Comparison of ENCODE assay signal across 9 cellular contexts in the genomic region with DNA sequence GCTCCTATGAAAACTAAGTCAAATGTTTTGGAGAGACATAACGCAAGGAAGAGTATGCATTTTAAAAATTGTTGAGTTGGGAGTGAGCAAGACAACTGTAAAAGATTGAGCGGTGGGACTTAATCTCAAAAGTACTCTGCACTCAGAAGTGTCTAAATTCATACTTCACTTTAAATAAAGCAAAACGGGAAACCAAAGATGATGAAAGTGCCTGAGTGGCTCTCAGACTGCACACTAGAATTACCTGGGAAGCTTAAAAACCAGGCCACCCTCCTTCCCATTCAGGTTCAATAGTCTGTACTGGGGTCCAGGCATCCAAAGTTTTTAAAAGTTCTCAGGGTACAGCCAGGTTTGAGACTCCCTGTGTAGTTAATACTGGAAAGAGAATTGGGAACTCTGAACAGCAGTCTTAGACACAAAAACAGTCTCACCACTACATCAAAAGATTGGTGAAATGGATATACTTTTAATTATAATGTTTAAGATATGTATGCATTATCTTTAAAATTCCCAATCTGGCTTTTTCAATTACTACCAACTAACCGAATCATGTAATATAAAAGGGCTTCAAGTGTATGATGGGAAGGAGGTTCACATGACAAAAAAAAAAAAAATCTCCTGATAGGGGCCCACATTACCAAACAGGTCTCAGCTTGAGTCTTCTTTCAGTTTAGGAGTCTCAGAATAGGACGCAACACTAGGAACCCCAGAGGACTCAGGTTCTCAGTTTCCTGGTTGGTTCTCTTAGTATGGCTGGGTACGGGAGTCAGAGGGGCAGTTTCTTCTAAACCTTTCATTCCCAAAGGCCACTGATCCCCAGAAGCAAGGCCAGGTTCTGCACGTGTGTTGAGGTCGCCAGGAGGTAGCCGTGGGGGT. TPM values are rescaled to one million over a fixed set of nuclear protein-coding genes. Genes with fewer than 3 reads are reported as not detected.
DNase-seq lines count a peak whose midpoint lies in the region; ATAC-seq, FAIRE-seq and TF ChIP-seq lines count a peak whose summit lies in the region.
"Had no signal": no experiment of that assay in that cellular context is flagged by ENCODE, and none has a peak within 500 bp of the region (broad histone marks: within the 10 kb centered on the region; RNA-seq: fewer than 3 reads in every experiment).

No MANE protein-coding gene starts in this region.

- H3K9me2 ChIP-seq in SK-N-SH: no peaks in the 10 kb centered on the region

- no peaks in the 10 kb centered on the region for H3K36me3 Mint-ChIP-seq in naive B cell

- peak overlapping the region; percentile 97 for H2AFZ ChIP-seq in SK-N-SH (ENCODE audit: low read depth)
- no peak overlapping the region for H2AFZ ChIP-seq in H1 (ENCODE audit: low read length)

- TF ChIP-seq POLR2A in H1 (IDR thresholded peaks at IDR 0.05; ENCODE audit: control extremely low read depth in 1 of 2, low read depth in 2 of 2, low read length in 2 of 2): no peak

- H4K8ac ChIP-seq in H1 (ENCODE audit: extremely low read depth, insufficient read depth, low read length): no peak overlapping the region

- no peaks in the 10 kb centered on the region for H3K27me3 ChIP-seq in SK-N-SH (ENCODE audit: insufficient read depth)
- no peaks in the 10 kb centered on the region for H3K27me3 ChIP-seq in SJCRH30
- peaks cover 8 to 20% (median 18%) of the 10 kb centered on the region in 4 experiments for H3K27me3 ChIP-seq in H1 (replicated peaks in 1 of 4; ENCODE audit: control insufficient read depth in 3 of 4, extremely low read depth in 1 of 4, insufficient read depth in 3 of 4, low read length in 3 of 4)

- H2BK12ac ChIP-seq in H1 (ENCODE audit: low read depth, low read length): no peak overlapping the region

- H4K91ac ChIP-seq in H1 (replicated peaks; ENCODE audit: insufficient read length, low read length): no peak overlapping the region

- TF ChIP-seq CTCF in SK-N-SH (IDR thresholded peaks at IDR 0.05) (no peak), H1 (IDR thresholded peaks at IDR 0.05; ENCODE audit: control extremely low read depth in 1 of 3, insufficient read depth in 1 of 3, low read depth in 1 of 3, low read length in 3 of 3) (no peak)

- H3K56ac ChIP-seq in H1 (replicated peaks; ENCODE audit: insufficient read length, low read depth, low read length): no peak overlapping the region

- H3K14ac ChIP-seq in H1 (ENCODE audit: insufficient read length): no peak overlapping the region

- H3K9me3 Mint-ChIP-seq in naive B cell: no peaks in the 10 kb centered on the region

- peaks cover 8 to 10% of the 10 kb centered on the region in 2 experiments; a peak in 3 of 4 replicates for H3K4me1 ChIP-seq in SK-N-SH (ENCODE audit: control insufficient read depth in 1 of 2, insufficient read depth in 2 of 2, low read depth in 1 of 2, low read length in 1 of 2)
- peaks cover 3% of the 10 kb centered on the region; the same call in 1 of the 2 replicates for H3K4me1 ChIP-seq in SJCRH30
- H3K4me1 ChIP-seq in H1 (replicated peaks in 1 of 4; ENCODE audit: control insufficient read depth in 3 of 4, insufficient read depth in 4 of 4, low read length in 3 of 4): peaks cover 0 to 4% (median 3%) of the 10 kb centered on the region in 4 experiments; a peak in 4 of 7 replicates

- no peak overlapping the region for H2BK15ac ChIP-seq in H1 (ENCODE audit: low read length)

- H2BK20ac ChIP-seq in H1 (ENCODE audit: low read length): no peak overlapping the region

- ATAC-seq in SK-N-SH treated with all-trans-retinoic acid at 6 μM for 48 hours (no peak), naive B cell (ENCODE audit: low read depth in 2 of 2) (no peak), GM18502 (IDR thresholded peaks at IDR 0.05; ENCODE audit: poor library complexity, unreplicated experiment) (no peak), HG02852 (IDR thresholded peaks at IDR 0.05; ENCODE audit: unreplicated experiment) (no peak)

- H3K79me1 ChIP-seq in H1 (ENCODE audit: low read depth, low read length): no peaks in the 10 kb centered on the region

- no peaks in the 10 kb centered on the region for H3K9me3 ChIP-seq in SK-N-SH
- no peaks in the 10 kb centered on the region for H3K9me3 ChIP-seq in SJCRH30 (replicated peaks)
- H3K9me3 ChIP-seq in H1 (ENCODE audit: insufficient read depth in 2 of 2, low read depth in 1 of 2, low read length in 1 of 2): no peaks in the 10 kb centered on the region

- H4K20me1 ChIP-seq in SK-N-SH (ENCODE audit: insufficient read depth) (no peaks in the 10 kb centered on the region), H1 (replicated peaks in 1 of 2; ENCODE audit: control insufficient read depth in 1 of 2, insufficient read depth in 2 of 2, low read length in 2 of 2) (peaks cover 2 to 8% of the 10 kb centered on the region in 2 experiments)

- H2AK5ac ChIP-seq in H1 (ENCODE audit: low read depth, low read length): no peak overlapping the region

- H3K36me3 ChIP-seq in SK-N-SH (replicated peaks in 1 of 2; ENCODE audit: control insufficient read depth in 1 of 2, insufficient read depth in 2 of 2, low read length in 1 of 2) (no peaks in the 10 kb centered on the region), SJCRH30 (no peaks in the 10 kb centered on the region), H1 (ENCODE audit: control insufficient read depth in 2 of 4, insufficient read depth in 4 of 4, low read length in 3 of 4) (no peaks in the 10 kb centered on the region)

- H3K4ac ChIP-seq in H1 (replicated peaks; ENCODE audit: insufficient read length, low read depth, low read length): no peak overlapping the region

- H2BK120ac ChIP-seq in H1 (replicated peaks; ENCODE audit: low read depth, low read length): no peak overlapping the region

- peaks cover 20% of the 10 kb centered on the region; the same call in 1 of the 2 replicates for H3K79me2 ChIP-seq in SK-N-SH (ENCODE audit: insufficient read depth)
- H3K79me2 ChIP-seq in H1 (ENCODE audit: control insufficient read depth in 1 of 2, insufficient read depth in 2 of 2, low read length in 2 of 2): peaks cover 0 to 5% of the 10 kb centered on the region in 2 experiments; a peak in 1 of 4 replicates

- no peak for TF ChIP-seq EP300 in SK-N-SH (IDR thresholded peaks at IDR 0.05; ENCODE audit: borderline replicate concordance in 1 of 2, low read depth in 1 of 2, low read length in 1 of 2)
- no peak for TF ChIP-seq EP300 in H1 (IDR thresholded peaks at IDR 0.05; ENCODE audit: borderline replicate concordance in 1 of 2, low read depth in 2 of 2, low read length in 2 of 2)

- CTCF ChIA-PET in SK-N-SH (lab: Yijun Ruan, JAX) (interaction anchor here (1.4 kb wide), 1 partner anchor 9 kb away, joined by 5 read pairs; no protein-coding TSS in a partner anchor), H1 (lab: Charles Lee; ENCODE audit: partially characterized antibody) (interaction anchor here (0.6 to 4.0 kb wide), 3 partner anchors 12 to 114 kb away, joined by 3 to 21 read pairs (median 3); no protein-coding TSS in a partner anchor)

- H3K18ac ChIP-seq in H1 (ENCODE audit: extremely low read depth, low read length): no peak overlapping the region

- POLR2A ChIA-PET in SK-N-SH (lab: Yijun Ruan, JAX): interaction anchor here (2.1 to 2.2 kb wide), 2 partner anchors 36 to 190 kb away, joined by 9 to 13 read pairs; partner anchors contain the start of genes ACIN1, C14orf119 and PABPN1
- POLR2A ChIA-PET in H1 (lab: Charles Lee; ENCODE audit: partially characterized antibody): interaction anchor here (0.7 to 1.9 kb wide), 3 partner anchors 10 to 21 kb away, joined by 3 to 8 read pairs (median 5); partner anchors contain the start of gene BCL2L2

- no peaks in the 10 kb centered on the region for H3K27me3 Mint-ChIP-seq in naive B cell

- peak overlapping the region; percentile 87 to 99 (median 95) for H3K4me3 Mint-ChIP-seq in naive B cell

- peaks cover 7% of the 10 kb centered on the region; the same call in 1 of the 2 replicates for H3K23me2 ChIP-seq in H1 (ENCODE audit: low read depth, low read length)

- H3K4me1 Mint-ChIP-seq in naive B cell: peaks cover 7 to 31% (median 14%) of the 10 kb centered on the region in 3 donors

- peak overlapping the region; percentile 96 for H3K4me2 ChIP-seq in SK-N-SH
- peak overlapping the region; percentile 72 to 78 for H3K4me2 ChIP-seq in H1 (ENCODE audit: insufficient read depth in 1 of 2, low read depth in 2 of 2, low read length in 2 of 2)

- H2BK5ac ChIP-seq in H1 (ENCODE audit: low read depth, low read length): no peak overlapping the region

- no peak overlapping the region for H4K5ac ChIP-seq in H1 (ENCODE audit: insufficient read length, low read depth, low read length)

- no peak for FAIRE-seq in H1 (lab: Jason Lieb, UNC)

- no peak overlapping the region for H3K23ac ChIP-seq in H1 (ENCODE audit: insufficient read length)

- TF ChIP-seq RAD21 in SK-N-SH (IDR thresholded peaks at IDR 0.05; ENCODE audit: low read length): no peak
- TF ChIP-seq RAD21 in H1 (IDR thresholded peaks at IDR 0.05 in 1 of 2, conservative IDR thresholded peaks at IDR 0.05 in 1 of 2; ENCODE audit: low read depth in 2 of 2, low read length in 2 of 2): no peak

- H3K9ac ChIP-seq in SK-N-SH: peak overlapping the region; percentile 81
- no peak overlapping the region; a peak in 3 of 7 replicates for H3K9ac ChIP-seq in H1 (replicated peaks in 1 of 4; ENCODE audit: extremely low read depth in 1 of 4, low read depth in 3 of 4, low read length in 3 of 4)

- no peak for DNase-seq in SK-N-SH
- peak in 1 of 2 experiments; percentile 33 for DNase-seq in SJCRH30
- DNase-seq in H1 (ENCODE audit: low read depth in 1 of 2, low spot score in 2 of 2): no peak
- DNase-seq in naive B cell: no peak
- no peak for DNase-seq in NCI-H526 (lab: John Stamatoyannopoulos, UW)

- peak overlapping the region; percentile 57 to 91 (median 86) for H3K27ac Mint-ChIP-seq in naive B cell

- peaks cover 10% of the 10 kb centered on the region for H3F3A ChIP-seq in SK-N-SH (replicated peaks; ENCODE audit: insufficient read depth)

- H3K27ac ChIP-seq in SK-N-SH (ENCODE audit: low read depth in 2 of 2, low read length in 1 of 2) (peak overlapping the region in 1 of 2 experiments; percentile 30; a peak in 2 of 4 replicates), SJCRH30 (peak overlapping the region; percentile 59), H1 (ENCODE audit: low read depth, low read length) (no peak overlapping the region)

- WGBS in SK-N-SH (ENCODE audit: low lambda C conversion rate): 45% methylated on average over 9 of the region's 9 CpGs
- 48% methylated on average over 9 of the region's 9 CpGs; no CpG with 5 or more reads in 1 of the 2 experiments for WGBS in H1 (ENCODE audit: extremely low coverage in 1 of 2, insufficient coverage in 1 of 2, insufficient read length in 1 of 2, insufficient replicate concordance in 2 of 2, low coverage in 1 of 2, low lambda C conversion rate in 2 of 2, missing lambda C conversion rate in 1 of 2), 2 experiments

- H3K4me3 ChIP-seq in SK-N-SH (ENCODE audit: low read depth in 2 of 2, low read length in 1 of 2) (peak overlapping the region; percentile 89), SJCRH30 (peak overlapping the region; percentile 69), H1 (ENCODE audit: extremely low read depth in 1 of 4, insufficient read depth in 2 of 4, low read depth in 3 of 4, low read length in 4 of 4) (peak overlapping the region; percentile 69 to 98 (median 78))

RNA-seq across cellular contexts. Expression of gene HOMEZ, which starts 1.0 kb away (rescaled TPM):
- 7.7 and 8.7 TPM in 2 replicates for polyA plus RNA-seq in SK-N-SH (2012; rRNA removed)
- 6.8 and 7.8 TPM in 2 replicates for polyA plus RNA-seq in SK-N-SH (2012; cell fraction: cytosol; rRNA removed)
- 8.6 and 11.1 TPM in 2 replicates for polyA plus RNA-seq in SK-N-SH (2012; cell fraction: nucleus; rRNA removed)
- 10.4 and 11.2 TPM in 2 replicates for total RNA-seq in SJCRH30 (2014; rRNA removed; shearing (Covaris generic))
- 9.1 and 9.7 TPM in 2 replicates for total RNA-seq in H1 (2021; fragmentation: NEBNext Ultra II Directional; extraction: Animal tissue kit (Norgen Biotek cat#: 25700))
- polyA plus RNA-seq in H1 (2011; rRNA removed): 12.3 and 15.9 TPM in 2 replicates
- polyA plus RNA-seq in H1 (2011; cell fraction: cytosol; rRNA removed): 11.8 TPM
- polyA plus RNA-seq in H1 (2011; cell fraction: nucleus; rRNA removed): 13.2 TPM
- 6.4 to 10.5 TPM (median 9.5 TPM) in 4 replicates for polyA plus RNA-seq in H1 (2012, experiment 1 of 2)
- polyA plus RNA-seq in H1 (2012, experiment 2 of 2): 5.1 TPM
- polyA plus RNA-seq in H1 (2013, experiment 1 of 2): 10.2 TPM
- polyA plus RNA-seq in H1 (2013, experiment 2 of 2): 8.2 TPM
- 22.8 and 28.2 TPM in 2 replicates for polyA minus RNA-seq in H1 (2011; rRNA and poly(A)+ RNA removed)
- polyA minus RNA-seq in H1 (2011; cell fraction: cytosol; rRNA and poly(A)+ RNA removed): 7.9 TPM
- 7.8 TPM for polyA minus RNA-seq in H1 (2011; cell fraction: nucleus; rRNA and poly(A)+ RNA removed)
- polyA plus RNA-seq in naive B cell (ENCODE audit: low read depth in 6 of 6): 1 to 10 TPM; 1.0 to 6.9 (median 4.8) TPM

RNA-seq across cellular contexts. Expression of gene PPP1R3E, which starts 17.8 kb away (rescaled TPM):
- 6.6 and 7.4 TPM in 2 replicates for polyA plus RNA-seq in SK-N-SH (2012; rRNA removed)
- 3.5 and 3.7 TPM in 2 replicates for polyA plus RNA-seq in SK-N-SH (2012; cell fraction: cytosol; rRNA removed)
- polyA plus RNA-seq in SK-N-SH (2012; cell fraction: nucleus; rRNA removed): 42.7 and 51.8 TPM in 2 replicates
- 6.6 and 9.7 TPM in 2 replicates for total RNA-seq in SJCRH30 (2014; rRNA removed; shearing (Covaris generic))
- total RNA-seq in H1 (2021; fragmentation: NEBNext Ultra II Directional; extraction: Animal tissue kit (Norgen Biotek cat#: 25700)): 3.7 and 4.4 TPM in 2 replicates
- polyA plus RNA-seq in H1 (2011; rRNA removed): 3.5 and 4.7 TPM in 2 replicates
- polyA plus RNA-seq in H1 (2011; cell fraction: cytosol; rRNA removed): 4.4 TPM
- 12.4 TPM for polyA plus RNA-seq in H1 (2011; cell fraction: nucleus; rRNA removed)
- 3.4 to 5.3 TPM (median 5.1 TPM) in 4 replicates for polyA plus RNA-seq in H1 (2012, experiment 1 of 2)
- polyA plus RNA-seq in H1 (2012, experiment 2 of 2): 1.0 TPM
- 5.4 TPM for polyA plus RNA-seq in H1 (2013, experiment 1 of 2)
- 3.9 TPM for polyA plus RNA-seq in H1 (2013, experiment 2 of 2)
- 3.2 and 5.9 TPM in 2 replicates for polyA minus RNA-seq in H1 (2011; rRNA and poly(A)+ RNA removed)
- polyA minus RNA-seq in H1 (2011; cell fraction: cytosol; rRNA and poly(A)+ RNA removed): 1.7 TPM
- polyA minus RNA-seq in H1 (2011; cell fraction: nucleus; rRNA and poly(A)+ RNA removed): 5.4 TPM
- 10 to 100 TPM in 1 of 6 donors, 1 to 10 TPM in 5; 3.9 to 11.8 (median 5.1) TPM for polyA plus RNA-seq in naive B cell (ENCODE audit: low read depth in 6 of 6)

RNA-seq across cellular contexts. Expression of gene BCL2L2, which starts 21.7 kb away (rescaled TPM):
- 30.6 and 49.4 TPM in 2 replicates for polyA plus RNA-seq in SK-N-SH (2012; rRNA removed)
- polyA plus RNA-seq in SK-N-SH (2012; cell fraction: cytosol; rRNA removed): 27.9 and 35.0 TPM in 2 replicates
- polyA plus RNA-seq in SK-N-SH (2012; cell fraction: nucleus; rRNA removed): 84.6 and 96.8 TPM in 2 replicates
- 19.0 and 22.3 TPM in 2 replicates for total RNA-seq in SJCRH30 (2014; rRNA removed; shearing (Covaris generic))
- 13.3 and 13.8 TPM in 2 replicates for total RNA-seq in H1 (2021; fragmentation: NEBNext Ultra II Directional; extraction: Animal tissue kit (Norgen Biotek cat#: 25700))
- 9.3 and 10.5 TPM in 2 replicates for polyA plus RNA-seq in H1 (2011; rRNA removed)
- 14.7 TPM for polyA plus RNA-seq in H1 (2011; cell fraction: cytosol; rRNA removed)
- polyA plus RNA-seq in H1 (2011; cell fraction: nucleus; rRNA removed): 11.6 TPM
- 16.7 to 19.3 TPM (median 18.0 TPM) in 4 replicates for polyA plus RNA-seq in H1 (2012, experiment 1 of 2)
- polyA plus RNA-seq in H1 (2012, experiment 2 of 2): 5.7 TPM
- polyA plus RNA-seq in H1 (2013, experiment 1 of 2): 6.5 TPM
- 5.9 TPM for polyA plus RNA-seq in H1 (2013, experiment 2 of 2)
- 10.6 and 10.8 TPM in 2 replicates for polyA minus RNA-seq in H1 (2011; rRNA and poly(A)+ RNA removed)
- 5.8 TPM for polyA minus RNA-seq in H1 (2011; cell fraction: cytosol; rRNA and poly(A)+ RNA removed)
- polyA minus RNA-seq in H1 (2011; cell fraction: nucleus; rRNA and poly(A)+ RNA removed): 10.5 TPM
- under 1 TPM in 3 of 6 donors, not detected in 3; 0.22 to 0.72 (median 0.28) TPM for polyA plus RNA-seq in naive B cell (ENCODE audit: low read depth in 6 of 6)

RNA-seq across cellular contexts. Expression of gene PABPN1, which starts 36.4 kb away (rescaled TPM):
- polyA plus RNA-seq in SK-N-SH (2012; rRNA removed) (266 and 444 TPM in 2 replicates), H1 (2011; rRNA removed) (229 and 331 TPM in 2 replicates), naive B cell (ENCODE audit: low read depth in 6 of 6) (100 to 1,000 TPM; 114 to 160 (median 145) TPM)
- 167 and 172 TPM in 2 replicates for polyA plus RNA-seq in SK-N-SH (2012; cell fraction: cytosol; rRNA removed)
- 987 and 2,028 TPM in 2 replicates for polyA plus RNA-seq in SK-N-SH (2012; cell fraction: nucleus; rRNA removed)
- total RNA-seq in SJCRH30 (2014; rRNA removed; shearing (Covaris generic)): 129 and 141 TPM in 2 replicates
- total RNA-seq in H1 (2021; fragmentation: NEBNext Ultra II Directional; extraction: Animal tissue kit (Norgen Biotek cat#: 25700)): 300 and 312 TPM in 2 replicates
- polyA plus RNA-seq in H1 (2011; cell fraction: cytosol; rRNA removed): 278 TPM
- polyA plus RNA-seq in H1 (2011; cell fraction: nucleus; rRNA removed): 560 TPM
- polyA plus RNA-seq in H1 (2012, experiment 1 of 2): 306 to 331 TPM (median 322 TPM) in 4 replicates
- polyA plus RNA-seq in H1 (2012, experiment 2 of 2): 212 TPM
- polyA plus RNA-seq in H1 (2013, experiment 1 of 2): 219 TPM
- polyA plus RNA-seq in H1 (2013, experiment 2 of 2): 203 TPM
- polyA minus RNA-seq in H1 (2011; rRNA and poly(A)+ RNA removed): 165 and 168 TPM in 2 replicates
- polyA minus RNA-seq in H1 (2011; cell fraction: cytosol; rRNA and poly(A)+ RNA removed): 87.4 TPM
- 112 TPM for polyA minus RNA-seq in H1 (2011; cell fraction: nucleus; rRNA and poly(A)+ RNA removed)

RNA-seq across cellular contexts. Expression of gene RNF212B, which starts 47.2 kb away (rescaled TPM):
- polyA plus RNA-seq in SK-N-SH (2012; rRNA removed) (not detected in 2 replicates), H1 (2011; rRNA removed) (0.36 and 0.95 TPM in 2 replicates), naive B cell (ENCODE audit: low read depth in 6 of 6) (not detected)
- polyA plus RNA-seq in SK-N-SH (2012; cell fraction: cytosol; rRNA removed): not detected in 2 replicates
- not detected in 2 replicates for polyA plus RNA-seq in SK-N-SH (2012; cell fraction: nucleus; rRNA removed)
- total RNA-seq in SJCRH30 (2014; rRNA removed; shearing (Covaris generic)): not detected in 2 replicates
- 1.2 TPM in 1 of 2 replicates, not detected in the other for total RNA-seq in H1 (2021; fragmentation: NEBNext Ultra II Directional; extraction: Animal tissue kit (Norgen Biotek cat#: 25700))
- polyA plus RNA-seq in H1 (2011; cell fraction: cytosol; rRNA removed): 0.32 TPM
- 0.36 TPM for polyA plus RNA-seq in H1 (2011; cell fraction: nucleus; rRNA removed)
- 0.20 to 1.1 TPM (median 0.38 TPM) in 3 of 4 replicates, not detected in the other for polyA plus RNA-seq in H1 (2012, experiment 1 of 2)
- polyA plus RNA-seq in H1 (2012, experiment 2 of 2): 0.20 TPM
- polyA plus RNA-seq in H1 (2013, experiment 1 of 2): 0.34 TPM
- polyA plus RNA-seq in H1 (2013, experiment 2 of 2): 0.55 TPM
- 0.44 and 0.95 TPM in 2 replicates for polyA minus RNA-seq in H1 (2011; rRNA and poly(A)+ RNA removed)
- not detected for polyA minus RNA-seq in H1 (2011; cell fraction: cytosol; rRNA and poly(A)+ RNA removed)
- not detected for polyA minus RNA-seq in H1 (2011; cell fraction: nucleus; rRNA and poly(A)+ RNA removed)
- total RNA-seq: dermis microvascular lymphatic vessel endothelial cell had no signal
